In genomic region chr1:3795453-3796214, GRCh38 we compare ENCODE assay signal across 8 cellular contexts. TPM values are rescaled to one million over a fixed set of nuclear protein-coding genes. Genes with fewer than 3 reads are reported as not detected.
DNase-seq lines count a peak whose midpoint lies in the region; ATAC-seq and TF ChIP-seq lines count a peak whose summit lies in the region.

No MANE protein-coding gene starts in this region.

- H3K27me3 Mint-ChIP-seq in progenitor cell of endocrine pancreas: peaks cover 7% of the 10 kb centered on the region

- no peaks in the 10 kb centered on the region for H3K36me3 ChIP-seq in BE2C
- H3K36me3 ChIP-seq in PC-3 (ENCODE audit: low read depth, low read length): peaks cover 4% of the 10 kb centered on the region; the same call in 1 of the 2 replicates

- peak overlapping the region; percentile 86 for H3K4me3 Mint-ChIP-seq in progenitor cell of endocrine pancreas (ENCODE audit: low read depth)

- peaks cover 17% of the 10 kb centered on the region for H3K4me1 Mint-ChIP-seq in progenitor cell of endocrine pancreas (ENCODE audit: low read depth)

- peaks cover 56% of the 10 kb centered on the region for H3K79me2 ChIP-seq in PC-3 (ENCODE audit: low read length)

- H3K9me3 ChIP-seq in BE2C: no peaks in the 10 kb centered on the region
- no peaks in the 10 kb centered on the region for H3K9me3 ChIP-seq in PC-3 (ENCODE audit: low read length)

- no peak overlapping the region for H3K27ac ChIP-seq in PC-3 (ENCODE audit: low read length)

- H3F3A ChIP-seq in PC-3 (ENCODE audit: low read length, unreplicated experiment): no peaks in the 10 kb centered on the region

- intact Hi-C loops in PC-3 (cut with micrococcal nuclease): loop anchor here (1.0 to 2.0 kb wide), 3 partner anchors 23 to 62 kb away; partner anchors contain the start of genes CEP104, DFFB and SMIM1

- H2AFZ ChIP-seq in PC-3 (ENCODE audit: low read length): no peak overlapping the region; the same call in 1 of the 2 replicates

- no peaks in the 10 kb centered on the region for H3K9me3 Mint-ChIP-seq in progenitor cell of endocrine pancreas (ENCODE audit: low read depth)

- POLR2A ChIA-PET in PC-3 (lab: Charles Lee; ENCODE audit: unreplicated experiment): interaction anchor here (0.6 kb wide), 1 partner anchor 62 kb away, joined by 3 read pairs; the partner anchor contains the start of gene DFFB

- H3K36me3 Mint-ChIP-seq in progenitor cell of endocrine pancreas (ENCODE audit: insufficient read depth): peaks cover 2% of the 10 kb centered on the region

- H3K9ac ChIP-seq in PC-3 (ENCODE audit: low read length): peak overlapping the region; percentile 94

- peak overlapping the region; percentile 85 for H3K27ac Mint-ChIP-seq in progenitor cell of endocrine pancreas

- H3K9me2 ChIP-seq in PC-3 (replicated peaks; ENCODE audit: low read length): no peaks in the 10 kb centered on the region

- H3K4me1 ChIP-seq in BE2C (no peaks in the 10 kb centered on the region), PC-3 (ENCODE audit: insufficient read depth, low read length) (peaks cover 27% of the 10 kb centered on the region)

- CTCF ChIA-PET in PC-3 (lab: Charles Lee): no interaction called here

- peaks cover 11% of the 10 kb centered on the region for H4K20me1 ChIP-seq in PC-3 (ENCODE audit: low read length)

- ATAC-seq in GM21786 (IDR thresholded peaks at IDR 0.05; ENCODE audit: unreplicated experiment) (peak; percentile 15), PC-3 (peak; percentile 6), esophagus mucosa (peak; percentile 1), HG02588 (IDR thresholded peaks at IDR 0.05; ENCODE audit: unreplicated experiment) (no peak)

- TF ChIP-seq CTCF in BE2C (IDR thresholded peaks at IDR 0.05; ENCODE audit: low read depth, low read length): no peak
- no peak for TF ChIP-seq CTCF in PC-3 (conservative IDR thresholded peaks at IDR 0.05; ENCODE audit: low read depth, low read length)
- TF ChIP-seq CTCF in progenitor cell of endocrine pancreas (IDR thresholded peaks at IDR 0.05; ENCODE audit: unreplicated experiment): no peak

- H3K27me3 ChIP-seq in BE2C (no peaks in the 10 kb centered on the region), PC-3 (ENCODE audit: low read length) (no peaks in the 10 kb centered on the region)

- BruUV-seq in PC-3 (replicated peaks; lab: Mats Ljungman, UMichigan): no TSS peak

- peak overlapping the region; percentile 85 for H3K4me2 ChIP-seq in PC-3 (ENCODE audit: low read length)

- DNase-seq in BE2C (no peak), PC-3 (no peak), progenitor cell of endocrine pancreas (ENCODE audit: low spot score, unreplicated experiment) (no peak), NCI-H2081 (lab: John Stamatoyannopoulos, UW) (no peak)
- no peak for DNase-seq in stimulated activated CD4-positive, alpha-beta T cell treated with anti-CD3 and anti-CD28 coated beads, Interleukin-12 subunit alpha, Interleukin-12 subunit beta, amount 100 ng/mL, for 4 hours

- H3K4me3 ChIP-seq in BE2C (ENCODE audit: low read depth, low read length): peak overlapping the region; percentile 74
- H3K4me3 ChIP-seq in PC-3 (ENCODE audit: low read length): peak overlapping the region; percentile 81

RNA-seq across cellular contexts. Expression of gene LRRC47, which starts 0.7 kb away (rescaled TPM):
- 40.7 TPM for polyA plus RNA-seq in BE2C (2012; ENCODE audit: insufficient read depth, insufficient read length, low read depth)
- total RNA-seq in PC-3 (2014; rRNA removed): 77.4 and 102 TPM in 2 replicates
- 38.6 TPM for total RNA-seq in esophagus mucosa
- total RNA-seq in progenitor cell of endocrine pancreas: 54.9 and 57.0 TPM in 2 replicates

RNA-seq across cellular contexts. Expression of gene SMIM1, which starts 23.1 kb away (rescaled TPM):
- polyA plus RNA-seq in BE2C (2012; ENCODE audit: insufficient read depth, insufficient read length, low read depth): not detected
- 10.8 and 14.3 TPM in 2 replicates for total RNA-seq in PC-3 (2014; rRNA removed)
- 1.5 TPM for total RNA-seq in esophagus mucosa
- 10.8 and 12.0 TPM in 2 replicates for total RNA-seq in progenitor cell of endocrine pancreas

RNA-seq across cellular contexts. Expression of gene CCDC27, which starts 43.4 kb away (rescaled TPM):
- polyA plus RNA-seq in BE2C (2012; ENCODE audit: insufficient read depth, insufficient read length, low read depth): not detected
- total RNA-seq in PC-3 (2014; rRNA removed) (not detected in 2 replicates), esophagus mucosa (not detected), progenitor cell of endocrine pancreas (not detected in 2 replicates)
